16 cellular contexts compared by ENCODE assay signal in the genomic region with DNA sequence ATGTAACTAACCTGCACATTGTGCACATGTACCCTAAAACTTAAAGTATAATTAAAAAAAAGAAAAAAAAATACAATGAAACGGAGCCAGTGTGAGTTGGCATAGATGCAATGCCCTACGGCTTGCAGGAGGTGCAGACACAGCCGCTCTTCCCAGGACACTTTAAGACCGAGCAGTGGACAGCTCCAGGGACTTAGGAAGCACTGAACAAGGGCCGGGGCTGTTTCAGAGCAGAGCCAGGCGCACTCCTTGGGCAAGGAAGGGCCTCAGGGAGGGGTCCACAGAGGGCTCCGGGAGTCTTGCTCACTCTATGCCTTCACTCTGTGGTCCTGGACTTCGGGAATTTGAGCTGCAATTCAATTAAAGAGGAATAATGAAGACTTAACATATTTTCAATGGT.
A peak's percentile ranks its signal among the peaks of the same experiment; 100 is the strongest.
DNase-seq lines count a peak whose midpoint lies in the region; ATAC-seq and TF ChIP-seq lines count a peak whose summit lies in the region.
"Had no signal": no experiment of that assay in that cellular context is flagged by ENCODE, and none has a peak within 500 bp of the region (broad histone marks: within the 10 kb centered on the region; RNA-seq: fewer than 3 reads in every experiment).

No MANE protein-coding gene starts in this region.

- H3K4me1 Mint-ChIP-seq in osteocyte (ENCODE audit: unreplicated experiment) = no peaks in the 10 kb centered on the region
- H3K4me1 Mint-ChIP-seq: B cell; CD4-positive, CD25-positive, alpha-beta regulatory T cell had no signal

- peaks cover 37% of the 10 kb centered on the region for H3K9me3 Mint-ChIP-seq in osteocyte (ENCODE audit: unreplicated experiment)
- H3K9me3 Mint-ChIP-seq: CD8-positive, alpha-beta T cell; H9 had no signal

- H3K4me3 Mint-ChIP-seq in osteocyte (ENCODE audit: unreplicated experiment) = no peak overlapping the region
- H3K4me3 Mint-ChIP-seq: B cell; CD4-positive, CD25-positive, alpha-beta regulatory T cell; CD8-positive, alpha-beta T cell; H9 had no signal

- H3K36me3 Mint-ChIP-seq in osteocyte (ENCODE audit: unreplicated experiment) = no peaks in the 10 kb centered on the region
- H3K36me3 Mint-ChIP-seq: CD4-positive, CD25-positive, alpha-beta regulatory T cell; CD8-positive, alpha-beta T cell had no signal

- DNase-seq in activated CD8-positive, alpha-beta memory T cell treated with anti-CD3 and anti-CD28 coated beads for 24 hours = peak; percentile 28
- no peak for DNase-seq in activated CD8-positive, alpha-beta memory T cell treated with anti-CD3 and anti-CD28 coated beads, Interleukin-2, amount 50 U/mL, for 48 hours
- DNase-seq in iPS-NIHi11 (ENCODE audit: low spot score) (peak; percentile 31), osteocyte (ENCODE audit: extremely low spot score, unreplicated experiment) (peak; percentile 63), glomerular visceral epithelial cell (ENCODE audit: extremely low spot score) (no peak), kidney tubule cell (ENCODE audit: low spot score) (no peak)
- DNase-seq: Caco-2; CD4-positive, CD25-positive, alpha-beta regulatory T cell; CD8-positive, alpha-beta T cell; DMS153; DND-41; GM23248; H9 had no signal

- H3K27me3 Mint-ChIP-seq in osteocyte (ENCODE audit: unreplicated experiment) = no peaks in the 10 kb centered on the region
- H3K27me3 Mint-ChIP-seq: B cell; CD4-positive, CD25-positive, alpha-beta regulatory T cell had no signal

- no peak overlapping the region for H3K27ac Mint-ChIP-seq in osteocyte (ENCODE audit: unreplicated experiment)
- H3K27ac Mint-ChIP-seq: B cell; CD4-positive, CD25-positive, alpha-beta regulatory T cell; CD8-positive, alpha-beta T cell had no signal

- no peak for TF ChIP-seq CTCF in osteocyte (IDR thresholded peaks at IDR 0.05)

- no peak for ATAC-seq in HG03571 (IDR thresholded peaks at IDR 0.05; ENCODE audit: unreplicated experiment)
- ATAC-seq: CD8-positive, alpha-beta T cell; HCT116 had no signal

Comparison
In these comparisons a context has a peak if more than half of its experiments do, and no peak if none do; other contexts are left out.
1. DNase-seq: peak in activated CD8-positive, alpha-beta memory T cell treated with anti-CD3 and anti-CD28 coated beads for 24 hours (single experiment), iPS-NIHi11 (single experiment) and osteocyte (single experiment); none in activated CD8-positive, alpha-beta memory T cell treated with anti-CD3 and anti-CD28 coated beads, Interleukin-2, amount 50 U/mL, for 48 hours (single experiment), glomerular visceral epithelial cell (single experiment) and kidney tubule cell (single experiment).